In the genomic region with DNA sequence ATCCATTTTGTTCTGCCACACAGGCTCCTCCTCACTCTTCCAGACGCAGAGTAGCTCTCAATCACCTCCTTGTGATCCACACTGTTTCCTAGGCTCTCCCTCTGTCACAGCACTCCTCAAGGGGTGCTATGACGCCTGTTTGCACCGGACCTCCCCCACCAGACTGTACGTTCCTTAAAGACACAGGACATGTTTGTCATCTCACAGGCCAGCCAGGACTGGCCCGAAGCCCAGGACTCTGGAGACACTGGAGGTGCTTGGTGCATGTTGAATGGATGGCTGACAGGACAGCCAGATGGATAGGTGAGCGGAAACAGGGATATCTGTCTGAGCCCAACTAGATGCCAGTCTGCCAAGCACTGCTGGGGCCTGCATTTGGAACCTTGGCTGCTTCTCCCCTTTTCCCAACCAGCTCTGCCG, we compare ENCODE assay signal across 16 cellular contexts. TPM values are rescaled to one million over a fixed set of nuclear protein-coding genes. Genes with fewer than 3 reads are reported as not detected.
DNase-seq lines count a peak whose midpoint lies in the region; ATAC-seq, FAIRE-seq and TF ChIP-seq lines count a peak whose summit lies in the region.
"Had no signal": no experiment of that assay in that cellular context is flagged by ENCODE, and none has a peak within 500 bp of the region (broad histone marks: within the 10 kb centered on the region; RNA-seq: fewer than 3 reads in every experiment).

No MANE protein-coding gene starts in this region.

- H3K27me3 Mint-ChIP-seq in nephron progenitor cell (ENCODE audit: low read depth, poor library complexity): no peaks in the 10 kb centered on the region
- peaks cover 0 to 1% of the 10 kb centered on the region in 2 donors for H3K27me3 Mint-ChIP-seq in CD8-positive, alpha-beta memory T cell
- H3K27me3 Mint-ChIP-seq: activated CD8-positive, alpha-beta T cell treated with anti-CD3 and anti-CD28 coated beads for 36 hours had no signal

- DNase-seq in NCI-H446 (lab: John Stamatoyannopoulos, UW) (peak; percentile 25 to 77), nephron progenitor cell (no peak), DMS153 treated with DMSO at 0.1 percent for 48 hours (lab: John Stamatoyannopoulos, UW; ENCODE audit: unreplicated experiment) (no peak), small intestine (no peak)
- no peak for DNase-seq in CD8-positive, alpha-beta memory T cell
- DNase-seq: activated CD8-positive, alpha-beta T cell treated with anti-CD3 and anti-CD28 coated beads for 36 hours; activated naive CD4-positive, alpha-beta T cell treated with anti-CD3 and anti-CD28 coated beads for 36 hours; AML-193; colonic mucosa; MM.1S; stimulated activated CD4-positive, alpha-beta T cell treated with anti-CD3 and anti-CD28 coated beads, Interleukin-4, amount 100 ng/mL, for 4 hours; stimulated activated naive CD4-positive, alpha-beta T cell had no signal

- peak overlapping the region; percentile 70 for H3K27ac ChIP-seq in C4-2B
- H3K27ac ChIP-seq in esophagus (ENCODE audit: low read depth in 2 of 2, low read length in 1 of 2): peak overlapping the region; percentile 39 to 51
- no peak overlapping the region for H3K27ac ChIP-seq in small intestine (ENCODE audit: low read depth in 1 of 2, low read length in 1 of 2)
- H3K27ac ChIP-seq in CD8-positive, alpha-beta memory T cell (ENCODE audit: low read depth, low read length): no peak overlapping the region
- H3K27ac ChIP-seq: colonic mucosa had no signal

- no peaks in the 10 kb centered on the region for H3K9me3 Mint-ChIP-seq in nephron progenitor cell
- no peaks in the 10 kb centered on the region for H3K9me3 Mint-ChIP-seq in CD8-positive, alpha-beta memory T cell
- H3K9me3 Mint-ChIP-seq: activated CD8-positive, alpha-beta T cell treated with anti-CD3 and anti-CD28 coated beads for 36 hours; activated naive CD4-positive, alpha-beta T cell treated with anti-CD3 and anti-CD28 coated beads for 36 hours had no signal

- TF ChIP-seq CTCF in C4-2B (conservative IDR thresholded peaks at IDR 0.05) (no peak), nephron progenitor cell (IDR thresholded peaks at IDR 0.05) (no peak)

- H3K27ac Mint-ChIP-seq in nephron progenitor cell: peak overlapping the region; percentile 6
- H3K27ac Mint-ChIP-seq in CD8-positive, alpha-beta memory T cell: peak overlapping the region in 1 of 8 donors; percentile 82
- H3K27ac Mint-ChIP-seq: activated CD8-positive, alpha-beta T cell treated with anti-CD3 and anti-CD28 coated beads for 36 hours; activated naive CD4-positive, alpha-beta T cell treated with anti-CD3 and anti-CD28 coated beads for 36 hours had no signal

- CTCF ChIA-PET in CD8-positive, alpha-beta memory T cell (lab: Charles Lee): no interaction called here

- peaks cover 24% of the 10 kb centered on the region for H3K36me3 Mint-ChIP-seq in nephron progenitor cell (ENCODE audit: low read depth)
- peaks cover 0 to 64% (median 17%) of the 10 kb centered on the region in 3 donors for H3K36me3 Mint-ChIP-seq in CD8-positive, alpha-beta memory T cell

- no peak for ATAC-seq in GM21576 (IDR thresholded peaks at IDR 0.05; ENCODE audit: unreplicated experiment)
- ATAC-seq: activated CD8-positive, alpha-beta T cell treated with anti-CD3 and anti-CD28 coated beads for 36 hours had no signal

- H3K9me3 ChIP-seq in esophagus (ENCODE audit: control insufficient read depth in 2 of 2, insufficient read depth in 1 of 2, low read depth in 1 of 2, low read length in 1 of 2) (no peaks in the 10 kb centered on the region), small intestine (ENCODE audit: control insufficient read depth, low read depth) (no peaks in the 10 kb centered on the region)
- no peaks in the 10 kb centered on the region for H3K9me3 ChIP-seq in CD8-positive, alpha-beta memory T cell (ENCODE audit: low read length)
- H3K9me3 ChIP-seq: colonic mucosa had no signal

- H3K4me1 Mint-ChIP-seq in nephron progenitor cell: peaks cover 73% of the 10 kb centered on the region
- H3K4me1 Mint-ChIP-seq in CD8-positive, alpha-beta memory T cell: peaks cover 18 to 20% (median 18%) of the 10 kb centered on the region in 3 donors

- POLR2A ChIA-PET in CD8-positive, alpha-beta memory T cell (lab: Charles Lee): interaction anchor here (0.9 kb wide), 1 partner anchor 34 kb away, joined by 4 read pairs; no protein-coding TSS in a partner anchor

- H3K36me3 ChIP-seq in esophagus (ENCODE audit: control insufficient read depth in 2 of 2, insufficient read depth in 2 of 2, low read length in 1 of 2): peaks cover 0 to 6% of the 10 kb centered on the region in 2 donors
- H3K36me3 ChIP-seq in small intestine (ENCODE audit: control insufficient read depth in 2 of 2, insufficient read depth in 2 of 2, low read length in 2 of 2): no peaks in the 10 kb centered on the region
- peaks cover 9% of the 10 kb centered on the region for H3K36me3 ChIP-seq in CD8-positive, alpha-beta memory T cell (ENCODE audit: insufficient read depth, low read length)
- H3K36me3 ChIP-seq: colonic mucosa had no signal

- 32 to 50% methylated on average over 7 of the region's 7 CpGs for WGBS in esophagus, 2 donors
- 78 to 90% (median 84%) methylated on average over 7 of the region's 7 CpGs for WGBS in small intestine, 3 donors

- no peak overlapping the region for H3K4me3 ChIP-seq in esophagus (ENCODE audit: low read depth in 1 of 2, low read length in 2 of 2)
- H3K4me3 ChIP-seq in small intestine (ENCODE audit: low read depth in 1 of 2, low read length in 2 of 2): no peak overlapping the region
- no peak overlapping the region for H3K4me3 ChIP-seq in CD8-positive, alpha-beta memory T cell (ENCODE audit: low read length)
- H3K4me3 ChIP-seq: colonic mucosa had no signal

- no peak overlapping the region for H3K4me3 Mint-ChIP-seq in nephron progenitor cell
- H3K4me3 Mint-ChIP-seq in CD8-positive, alpha-beta memory T cell: no peak overlapping the region
- H3K4me3 Mint-ChIP-seq: activated CD8-positive, alpha-beta T cell treated with anti-CD3 and anti-CD28 coated beads for 36 hours; activated naive CD4-positive, alpha-beta T cell treated with anti-CD3 and anti-CD28 coated beads for 36 hours had no signal

- H3K27me3 ChIP-seq in esophagus (ENCODE audit: control insufficient read depth in 1 of 2, insufficient read depth in 2 of 2, low read length in 2 of 2): no peaks in the 10 kb centered on the region
- no peaks in the 10 kb centered on the region for H3K27me3 ChIP-seq in small intestine (ENCODE audit: control insufficient read depth in 2 of 2, insufficient read depth in 2 of 2, low read length in 2 of 2)
- no peaks in the 10 kb centered on the region for H3K27me3 ChIP-seq in CD8-positive, alpha-beta memory T cell (ENCODE audit: insufficient read depth, low read length, poor library complexity, severe bottlenecking)
- H3K27me3 ChIP-seq: colonic mucosa had no signal

- FAIRE-seq in small intestine (lab: Jason Lieb, UNC): no peak

- H3K4me1 ChIP-seq in esophagus (ENCODE audit: control insufficient read depth in 2 of 2, insufficient read depth in 2 of 2, low read length in 1 of 2) (peaks cover 0 to 12% of the 10 kb centered on the region in 2 donors), small intestine (ENCODE audit: control insufficient read depth in 2 of 2, insufficient read depth in 1 of 2, low read depth in 1 of 2, low read length in 1 of 2) (peaks cover 3 to 10% of the 10 kb centered on the region in 2 donors)
- H3K4me1 ChIP-seq in CD8-positive, alpha-beta memory T cell (ENCODE audit: insufficient read depth, low read length): peaks cover 12% of the 10 kb centered on the region
- H3K4me1 ChIP-seq: colonic mucosa had no signal

RNA-seq across cellular contexts. Expression of a gene that starts 13.6 kb away (rescaled TPM):
- polyA plus RNA-seq in esophagus (10 to 100 TPM; 14.5 to 36.3 TPM), small intestine (10 to 100 TPM; 13.8 to 27.1 (median 21.6) TPM)
- 10 to 100 TPM; 33.0 to 34.1 TPM for total RNA-seq in CD8-positive, alpha-beta memory T cell
- polyA plus RNA-seq in CD8-positive, alpha-beta memory T cell: 5.6 TPM

RNA-seq across cellular contexts. Expression of a gene that starts 33.8 kb away (rescaled TPM):
- polyA plus RNA-seq in esophagus (10 to 100 TPM; 34.7 to 99.6 TPM), small intestine (10 to 100 TPM in 2 of 3 donors, 1 to 10 TPM in 1; 9.6 to 26.5 (median 17.2) TPM)
- total RNA-seq in CD8-positive, alpha-beta memory T cell: 1 to 10 TPM; 7.4 to 7.8 TPM
- polyA plus RNA-seq in CD8-positive, alpha-beta memory T cell: 4.6 TPM

RNA-seq across cellular contexts. Expression of a gene that starts 57.5 kb away (rescaled TPM):
- polyA plus RNA-seq in esophagus: 10 to 100 TPM in 1 of 2 donors, 1 to 10 TPM in 1; 2.6 to 34.5 TPM
- 100 to 1,000 TPM in 2 of 3 donors, 10 to 100 TPM in 1; 59.0 to 484 (median 395) TPM for polyA plus RNA-seq in small intestine
- total RNA-seq in CD8-positive, alpha-beta memory T cell: under 1 TPM; 0.53 to 0.58 TPM
- not detected for polyA plus RNA-seq in CD8-positive, alpha-beta memory T cell
- total RNA-seq: H4 had no signal

Comparison
In these comparisons a context has a peak if more than half of its experiments do, and no peak if none do; other contexts are left out.
1. H3K27ac ChIP-seq: peak in C4-2B (single experiment) and esophagus (2 of 2); none in small intestine (0 of 2) and CD8-positive, alpha-beta memory T cell (single experiment).
2. DNase-seq: peak in NCI-H446 (2 of 2); none in nephron progenitor cell (single experiment), DMS153 treated with DMSO at 0.1 percent for 48 hours (single experiment), small intestine (single experiment) and CD8-positive, alpha-beta memory T cell (0 of 5).